Comparison of ENCODE assay signal across 26 cellular contexts in genomic region chr5:36363776-36364175, GRCh38.
"Had no signal": no experiment of that assay in that cellular context is flagged by ENCODE, and none has a peak within 500 bp of the region (broad histone marks: within the 10 kb centered on the region; RNA-seq: fewer than 3 reads in every experiment).

No MANE protein-coding gene starts in this region.

- H3K4me1 ChIP-seq: colonic mucosa, foreskin keratinocyte, left lung, prostate gland, spleen, uterus had no signal

- H3K9me3 Mint-ChIP-seq: activated B cell treated with CpG ODN at 0.5 μM for 24 hours; activated naive CD4-positive, alpha-beta T cell treated with anti-CD3 and anti-CD28 coated beads, Interleukin-2, amount 50 U/mL, for 72 hours; activated T-helper 2 cell treated with anti-CD3 and anti-CD28 coated beads, Interferon-gamma antibody, Interleukin-2, Interleukin-4, amounts not matched to agents 10 μg/mL and 5 μg/mL and 100 μg/mL, durations not matched to agents 14 hours and 24 hours and 36 hours; natural killer cell treated with Interleukin-12 subunit alpha and Interleukin-12 subunit beta and Interleukin-15 and Interleukin-18, amount 100 ng/mL, for 72 hours had no signal

- H3K36me3 ChIP-seq: colonic mucosa, left lung, neutrophil, ovary, prostate gland, spleen, transverse colon, uterus had no signal

- DNase-seq: activated B cell treated with CpG ODN at 0.5 μM for 24 hours; activated CD4-positive, alpha-beta T cell treated with anti-CD3 and anti-CD28 coated beads for 36 hours; activated CD8-positive, alpha-beta memory T cell treated with anti-CD3 and anti-CD28 coated beads, Interleukin-2, amount 10 ng/mL, durations not matched to agents 7 days and 5 days; activated CD8-positive, alpha-beta T cell treated with anti-CD3 and anti-CD28 coated beads, Interleukin-2, amount 10 ng/mL, durations not matched to agents 7 days and 5 days; activated naive CD4-positive, alpha-beta T cell; activated T-cell treated with anti-CD3 and anti-CD28 coated beads, Interleukin-2, amount 50 U/mL, for 48 hours; anterior cingulate cortex; body of pancreas; colonic mucosa; effector CD8-positive, alpha-beta T cell; erythroblast; mucosa of descending colon; ovary; spleen; stimulated activated naive CD4-positive, alpha-beta T cell; T-helper 17 cell; transverse colon; uterus had no signal

- ATAC-seq: activated CD4-positive, alpha-beta T cell treated with anti-CD3 and anti-CD28 coated beads for 36 hours; activated CD8-positive, alpha-beta memory T cell treated with anti-CD3 and anti-CD28 coated beads, Interleukin-2, amount 10 ng/mL, durations not matched to agents 7 days and 5 days; activated CD8-positive, alpha-beta T cell treated with anti-CD3 and anti-CD28 coated beads, Interleukin-2, amount 10 ng/mL, durations not matched to agents 7 days and 5 days; activated naive CD4-positive, alpha-beta T cell treated with anti-CD3 and anti-CD28 coated beads, Interleukin-2, amount 50 U/mL, for 72 hours; left lung; mucosa of descending colon; natural killer cell treated with Interleukin-12 subunit alpha and Interleukin-12 subunit beta and Interleukin-15 and Interleukin-18, amount 100 ng/mL, for 72 hours; T-helper 17 cell had no signal

- H3K36me3 Mint-ChIP-seq: activated CD8-positive, alpha-beta memory T cell treated with anti-CD3 and anti-CD28 coated beads, Interleukin-2, amount 10 ng/mL, durations not matched to agents 7 days and 5 days; activated naive CD4-positive, alpha-beta T cell treated with anti-CD3 and anti-CD28 coated beads, Interleukin-2, amount 50 U/mL, for 72 hours; natural killer cell treated with Interleukin-12 subunit alpha and Interleukin-12 subunit beta and Interleukin-15 and Interleukin-18, amount 100 ng/mL, for 72 hours had no signal

- H3K27ac ChIP-seq: colonic mucosa, foreskin keratinocyte, left lung, neutrophil, ovary, prostate gland, spleen, uterus had no signal

- H3K4me3 Mint-ChIP-seq: activated B cell treated with CpG ODN at 0.5 μM for 24 hours; activated CD4-positive, alpha-beta T cell treated with anti-CD3 and anti-CD28 coated beads for 36 hours; activated CD8-positive, alpha-beta memory T cell treated with anti-CD3 and anti-CD28 coated beads, Interleukin-2, amount 10 ng/mL, durations not matched to agents 7 days and 5 days; activated CD8-positive, alpha-beta T cell treated with anti-CD3 and anti-CD28 coated beads, Interleukin-2, amount 10 ng/mL, durations not matched to agents 7 days and 5 days; natural killer cell treated with Interleukin-12 subunit alpha and Interleukin-12 subunit beta and Interleukin-15 and Interleukin-18, amount 100 ng/mL, for 72 hours; T-helper 17 cell had no signal

- H3K27me3 Mint-ChIP-seq: activated B cell treated with CpG ODN at 0.5 μM for 24 hours; activated CD4-positive, alpha-beta T cell treated with anti-CD3 and anti-CD28 coated beads for 36 hours had no signal

- H3K4me1 Mint-ChIP-seq: activated B cell treated with CpG ODN at 0.5 μM for 24 hours; activated CD4-positive, alpha-beta T cell treated with anti-CD3 and anti-CD28 coated beads for 36 hours had no signal

- H3K4me3 ChIP-seq: body of pancreas, colonic mucosa, left lung, lung, mucosa of descending colon, ovary, prostate gland, spleen, transverse colon, uterus had no signal

- H3K27me3 ChIP-seq: body of pancreas, colonic mucosa, foreskin keratinocyte, left lung, neutrophil, ovary, spleen, transverse colon, uterus had no signal

- H3K27ac Mint-ChIP-seq: activated B cell treated with CpG ODN at 0.5 μM for 24 hours; activated CD4-positive, alpha-beta T cell treated with anti-CD3 and anti-CD28 coated beads for 36 hours; activated CD8-positive, alpha-beta memory T cell treated with anti-CD3 and anti-CD28 coated beads, Interleukin-2, amount 10 ng/mL, durations not matched to agents 7 days and 5 days; activated CD8-positive, alpha-beta T cell treated with anti-CD3 and anti-CD28 coated beads, Interleukin-2, amount 10 ng/mL, durations not matched to agents 7 days and 5 days; activated naive CD4-positive, alpha-beta T cell treated with anti-CD3 and anti-CD28 coated beads, Interleukin-2, amount 50 U/mL, for 72 hours; activated T-helper 2 cell treated with anti-CD3 and anti-CD28 coated beads, Interferon-gamma antibody, Interleukin-2, Interleukin-4, amounts not matched to agents 10 μg/mL and 5 μg/mL and 100 μg/mL, durations not matched to agents 14 hours and 24 hours and 36 hours; natural killer cell treated with Interleukin-12 subunit alpha and Interleukin-12 subunit beta and Interleukin-15 and Interleukin-18, amount 100 ng/mL, for 72 hours; T-helper 17 cell had no signal

- H3K9me3 ChIP-seq: body of pancreas, colonic mucosa, left lung, mucosa of descending colon, neutrophil, ovary, prostate gland, spleen, transverse colon, uterus had no signal
